8 cellular contexts compared by ENCODE assay signal in genomic region chr9:133122935-133123611, GRCh38. TPM values are rescaled to one million over a fixed set of nuclear protein-coding genes. Genes with fewer than 3 reads are reported as not detected.
DNase-seq lines count a peak whose midpoint lies in the region; ATAC-seq, FAIRE-seq and TF ChIP-seq lines count a peak whose summit lies in the region.

No MANE protein-coding gene starts in this region.

- H3K9me3 Mint-ChIP-seq in activated CD4-positive, alpha-beta T cell treated with anti-CD3 and anti-CD28 coated beads, Interleukin-2, amount 10 ng/mL, durations not matched to agents 7 days and 5 days, result no peaks in the 10 kb centered on the region
- H3K9me3 Mint-ChIP-seq in astrocyte (ENCODE audit: unreplicated experiment), result no peaks in the 10 kb centered on the region

- POLR2A ChIA-PET in activated CD4-positive, alpha-beta T cell treated with anti-CD3 and anti-CD28 coated beads, Interleukin-2, amount 10 ng/mL, durations not matched to agents 7 days and 5 days (lab: Charles Lee), result no interaction called here

- no peak overlapping the region for H2BK120ac ChIP-seq in mesendoderm (ENCODE audit: low read depth, low read length)

- peaks cover 69% of the 10 kb centered on the region for H3K4me1 Mint-ChIP-seq in activated CD4-positive, alpha-beta T cell treated with anti-CD3 and anti-CD28 coated beads, Interleukin-2, amount 10 ng/mL, durations not matched to agents 7 days and 5 days
- peaks cover 21% of the 10 kb centered on the region for H3K4me1 Mint-ChIP-seq in astrocyte (ENCODE audit: low read depth, unreplicated experiment)

- H3K27me3 Mint-ChIP-seq in activated CD4-positive, alpha-beta T cell treated with anti-CD3 and anti-CD28 coated beads, Interleukin-2, amount 10 ng/mL, durations not matched to agents 7 days and 5 days, result no peaks in the 10 kb centered on the region
- no peaks in the 10 kb centered on the region for H3K27me3 Mint-ChIP-seq in astrocyte (ENCODE audit: low read depth, unreplicated experiment)

- no peak for FAIRE-seq in astrocyte (lab: Jason Lieb, UNC)

- no peak overlapping the region for H2BK5ac ChIP-seq in mesendoderm (ENCODE audit: low read length)

- no peak for DNase-seq in activated CD4-positive, alpha-beta T cell treated with anti-CD3 and anti-CD28 coated beads, Interleukin-2, amount 10 ng/mL, durations not matched to agents 7 days and 5 days
- DNase-seq in activated CD4-positive, alpha-beta T cell treated with anti-CD3 and anti-CD28 coated beads, Interleukin-2, amount 50 U/mL, for 4 hours, result no peak
- DNase-seq in astrocyte (ENCODE audit: low read depth) (peak; percentile 30), mesendoderm (peak; percentile 53), tibial artery (peak in 1 of 2 donors; percentile 60), NCI-H1092 treated with DMSO at 0.1 percent for 48 hours (lab: John Stamatoyannopoulos, UW) (no peak)
- DNase-seq in stimulated activated naive CD4-positive, alpha-beta T cell (lab: John Stamatoyannopoulos, UW), result no peak

- H3K4me3 ChIP-seq in astrocyte (ENCODE audit: insufficient read depth, low read depth, low read length), result no peak overlapping the region
- H3K4me3 ChIP-seq in mesendoderm (ENCODE audit: low read length), result no peak overlapping the region
- H3K4me3 ChIP-seq in tibial artery, result no peak overlapping the region

- H3K9me3 ChIP-seq in astrocyte (ENCODE audit: insufficient read depth, low read depth, low read length) (no peaks in the 10 kb centered on the region), tibial artery (no peaks in the 10 kb centered on the region)

- no peaks in the 10 kb centered on the region for H3K79me1 ChIP-seq in mesendoderm (ENCODE audit: low read length)

- peak overlapping the region; percentile 55 for H3K27ac Mint-ChIP-seq in activated CD4-positive, alpha-beta T cell treated with anti-CD3 and anti-CD28 coated beads, Interleukin-2, amount 10 ng/mL, durations not matched to agents 7 days and 5 days
- H3K27ac Mint-ChIP-seq in astrocyte (ENCODE audit: unreplicated experiment), result peak overlapping the region; percentile 58

- H3K4ac ChIP-seq in mesendoderm (ENCODE audit: low read depth, low read length), result no peak overlapping the region

- H2BK15ac ChIP-seq in mesendoderm (replicated peaks; ENCODE audit: low read depth), result no peak overlapping the region

- no peak overlapping the region for H4K5ac ChIP-seq in mesendoderm (ENCODE audit: low read length)

- no CpG with 5 or more reads among the region's 19 CpGs for WGBS in mesendoderm (ENCODE audit: extremely low coverage, insufficient coverage, low lambda C conversion rate)

- no peak overlapping the region for H3K23ac ChIP-seq in mesendoderm (ENCODE audit: low read length)

- peaks cover 86% of the 10 kb centered on the region for H4K20me1 ChIP-seq in astrocyte (ENCODE audit: insufficient read depth, low read length)

- ATAC-seq in GM21447 (IDR thresholded peaks at IDR 0.05; ENCODE audit: unreplicated experiment), result no peak

- no peak overlapping the region for H2AK5ac ChIP-seq in mesendoderm (ENCODE audit: low read length)

- TF ChIP-seq CTCF in astrocyte (IDR thresholded peaks at IDR 0.05; ENCODE audit: insufficient read depth, low read depth, low read length) (no peak), tibial artery (IDR thresholded peaks at IDR 0.05) (no peak)

- H3K4me2 ChIP-seq in astrocyte (ENCODE audit: low read length), result peak overlapping the region; percentile 48
- H3K4me2 ChIP-seq in mesendoderm (ENCODE audit: low read length), result no peak overlapping the region

- no peak overlapping the region for H3K4me3 Mint-ChIP-seq in activated CD4-positive, alpha-beta T cell treated with anti-CD3 and anti-CD28 coated beads, Interleukin-2, amount 10 ng/mL, durations not matched to agents 7 days and 5 days
- peak overlapping the region; percentile 46 for H3K4me3 Mint-ChIP-seq in astrocyte (ENCODE audit: unreplicated experiment)

- H2AFZ ChIP-seq in astrocyte (ENCODE audit: low read depth, low read length), result no peak overlapping the region

- peaks cover 9% of the 10 kb centered on the region for H3K36me3 Mint-ChIP-seq in activated CD4-positive, alpha-beta T cell treated with anti-CD3 and anti-CD28 coated beads, Interleukin-2, amount 10 ng/mL, durations not matched to agents 7 days and 5 days (ENCODE audit: low read depth)
- peaks cover 2% of the 10 kb centered on the region for H3K36me3 Mint-ChIP-seq in astrocyte (ENCODE audit: low read depth, unreplicated experiment)

- no peak overlapping the region for H4K8ac ChIP-seq in mesendoderm (ENCODE audit: low read depth, low read length)

- H3K27ac ChIP-seq in astrocyte (ENCODE audit: low read depth, low read length) (no peak overlapping the region), mesendoderm (ENCODE audit: low read depth, low read length) (no peak overlapping the region), tibial artery (peak overlapping the region; percentile 38 to 82)

- peak overlapping the region; percentile 37 for H3K9ac ChIP-seq in astrocyte (ENCODE audit: low read length)
- no peak overlapping the region for H3K9ac ChIP-seq in mesendoderm (ENCODE audit: low read length)

- no peak overlapping the region for H3K18ac ChIP-seq in mesendoderm (ENCODE audit: low read length)

- CTCF ChIA-PET in activated CD4-positive, alpha-beta T cell treated with anti-CD3 and anti-CD28 coated beads, Interleukin-2, amount 10 ng/mL, durations not matched to agents 7 days and 5 days (lab: Charles Lee), result interaction anchor here (0.7 to 1.6 kb wide), 3 partner anchors 10 to 796 kb away, joined by 4 to 10 read pairs (median 8); no protein-coding TSS in a partner anchor

- peaks cover 29% of the 10 kb centered on the region for H3K79me2 ChIP-seq in astrocyte (ENCODE audit: insufficient read depth, low read length)
- no peaks in the 10 kb centered on the region for H3K79me2 ChIP-seq in mesendoderm (ENCODE audit: control insufficient read depth, insufficient read depth, low read length)

- intact Hi-C loops in tibial artery (cut with DNase I; ENCODE audit: low total_unique reads), result no loop called here

- H3K27me3 ChIP-seq in astrocyte (ENCODE audit: insufficient read depth, low read length) (peaks cover under 1% of the 10 kb centered on the region), mesendoderm (ENCODE audit: insufficient read depth, low read length, poor library complexity) (no peaks in the 10 kb centered on the region), tibial artery (no peaks in the 10 kb centered on the region)

- H3K4me1 ChIP-seq in astrocyte (ENCODE audit: insufficient read depth, low read length), result peaks cover 50% of the 10 kb centered on the region
- no peaks in the 10 kb centered on the region for H3K4me1 ChIP-seq in mesendoderm (ENCODE audit: control insufficient read depth, low read depth, low read length)
- peaks cover 0 to 76% (median 48%) of the 10 kb centered on the region in 4 donors for H3K4me1 ChIP-seq in tibial artery

- H3K56ac ChIP-seq in mesendoderm (ENCODE audit: low read length), result no peak overlapping the region

- no peaks in the 10 kb centered on the region for H3K36me3 ChIP-seq in astrocyte (ENCODE audit: insufficient read depth, low read length)
- no peaks in the 10 kb centered on the region for H3K36me3 ChIP-seq in mesendoderm (ENCODE audit: control insufficient read depth, insufficient read depth, low read length)
- H3K36me3 ChIP-seq in tibial artery, result no peaks in the 10 kb centered on the region

RNA-seq across cellular contexts. Expression of gene RALGDS, which starts 2.0 kb away (rescaled TPM):
- total RNA-seq in activated CD4-positive, alpha-beta T cell treated with anti-CD3 and anti-CD28 coated beads, Interleukin-2, amount 10 ng/mL, durations not matched to agents 7 days and 5 days, result 10 to 100 TPM; 79.1 to 92.3 TPM
- total RNA-seq in astrocyte, result 41.2 and 46.6 TPM in 2 replicates
- polyA plus RNA-seq in mesendoderm (2013, experiment 1 of 2), result 8.2 TPM
- polyA plus RNA-seq in mesendoderm (2013, experiment 2 of 2), result 9.3 TPM

RNA-seq across cellular contexts. Expression of gene GBGT1, which starts 40.6 kb away (rescaled TPM):
- total RNA-seq in activated CD4-positive, alpha-beta T cell treated with anti-CD3 and anti-CD28 coated beads, Interleukin-2, amount 10 ng/mL, durations not matched to agents 7 days and 5 days, result 1 to 10 TPM; 2.4 to 2.7 TPM
- 8.4 and 8.5 TPM in 2 replicates for total RNA-seq in astrocyte
- 3.3 TPM for polyA plus RNA-seq in mesendoderm (2013, experiment 1 of 2)
- polyA plus RNA-seq in mesendoderm (2013, experiment 2 of 2), result 3.7 TPM

Comparison
In these comparisons a context has a peak if more than half of its experiments do, and no peak if none do; other contexts are left out.
1. DNase-seq: peak in astrocyte (single experiment) and mesendoderm (single experiment); none in activated CD4-positive, alpha-beta T cell treated with anti-CD3 and anti-CD28 coated beads, Interleukin-2, amount 10 ng/mL, durations not matched to agents 7 days and 5 days (single experiment), activated CD4-positive, alpha-beta T cell treated with anti-CD3 and anti-CD28 coated beads, Interleukin-2, amount 50 U/mL, for 4 hours (0 of 2), stimulated activated naive CD4-positive, alpha-beta T cell (0 of 6) and NCI-H1092 treated with DMSO at 0.1 percent for 48 hours (single experiment).
2. H3K27ac ChIP-seq: peak in tibial artery (2 of 2); none in astrocyte (single experiment) and mesendoderm (single experiment).